ENCODE assay signal across 17 cellular contexts in genomic region chr10:6598679-6599078, GRCh38. TPM values are rescaled to one million over a fixed set of nuclear protein-coding genes. Genes with fewer than 3 reads are reported as not detected.
DNase-seq lines count a peak whose midpoint lies in the region; ATAC-seq lines count a peak whose summit lies in the region.
"Had no signal": no experiment of that assay in that cellular context is flagged by ENCODE, and none has a peak within 500 bp of the region (broad histone marks: within the 10 kb centered on the region; RNA-seq: fewer than 3 reads in every experiment).

No MANE protein-coding gene starts in this region.

- POLR2A ChIA-PET in T-cell (lab: Charles Lee): no interaction called here

- H3K4me3 Mint-ChIP-seq in activated T-cell treated with anti-CD3 and anti-CD28 coated beads, Interleukin-2, amount 50 U/mL, for 72 hours: peak overlapping the region; percentile 27 to 57
- H3K4me3 Mint-ChIP-seq in T-cell: peak overlapping the region in 1 of 3 donors; percentile 61
- H3K4me3 Mint-ChIP-seq in activated naive CD8-positive, alpha-beta T cell: peak overlapping the region; percentile 67
- peak overlapping the region; percentile 48 for H3K4me3 Mint-ChIP-seq in stimulated activated naive CD8-positive, alpha-beta T cell treated with anti-CD3 and anti-CD28 coated beads, Interleukin-15, Interleukin-2, amounts not matched to agents 100 ng/mL and 50 ng/mL, for 24 hours
- H3K4me3 Mint-ChIP-seq: HFFc6 had no signal

- peaks cover 12 to 16% of the 10 kb centered on the region in 2 donors for H3K36me3 Mint-ChIP-seq in activated T-cell treated with anti-CD3 and anti-CD28 coated beads, Interleukin-2, amount 50 U/mL, for 72 hours (ENCODE audit: insufficient read depth in 2 of 2)
- peaks cover 35% of the 10 kb centered on the region for H3K36me3 Mint-ChIP-seq in T-cell
- peaks cover 21% of the 10 kb centered on the region for H3K36me3 Mint-ChIP-seq in activated naive CD8-positive, alpha-beta T cell
- H3K36me3 Mint-ChIP-seq in stimulated activated naive CD8-positive, alpha-beta T cell treated with anti-CD3 and anti-CD28 coated beads, Interleukin-15, Interleukin-2, amounts not matched to agents 100 ng/mL and 50 ng/mL, for 24 hours (ENCODE audit: low read depth): peaks cover 23% of the 10 kb centered on the region

- H3K27ac Mint-ChIP-seq in activated T-cell treated with anti-CD3 and anti-CD28 coated beads, Interleukin-2, amount 50 U/mL, for 72 hours: peak overlapping the region; percentile 10
- H3K27ac Mint-ChIP-seq in T-cell: peak overlapping the region; percentile 91 to 92
- H3K27ac Mint-ChIP-seq in activated naive CD8-positive, alpha-beta T cell: peak overlapping the region; percentile 95
- H3K27ac Mint-ChIP-seq in stimulated activated naive CD8-positive, alpha-beta T cell treated with anti-CD3 and anti-CD28 coated beads, Interleukin-15, Interleukin-2, amounts not matched to agents 100 ng/mL and 50 ng/mL, for 24 hours: peak overlapping the region; percentile 85
- H3K27ac Mint-ChIP-seq: HFFc6 had no signal

- ATAC-seq in activated T-cell treated with anti-CD3 and anti-CD28 coated beads, Interleukin-2, amount 50 U/mL, for 72 hours (replicated peaks in 1 of 2): peak; percentile 30 to 36
- ATAC-seq in T-cell (replicated peaks in 1 of 4): no peak
- ATAC-seq in HG03025 (IDR thresholded peaks at IDR 0.05; ENCODE audit: low FRiP score, unreplicated experiment): no peak

- DNase-seq in activated T-cell treated with anti-CD3 and anti-CD28 coated beads, Interleukin-2, amount 50 U/mL, for 72 hours: no peak
- no peak for DNase-seq in activated T-cell treated with anti-CD3 and anti-CD28 coated beads, Interleukin-2, amount 50 U/mL, for 1 hour
- DNase-seq in T-cell: no peak
- DNase-seq in A172 (ENCODE audit: low spot score): no peak
- DNase-seq: BE2C; HFFc6; KBM-7; NCI-H1048; NCI-H146; NCI-H2081 treated with DMSO at 0.1 percent for 48 hours; NCI-H69; NK-92 treated with Interleukin-12 subunit alpha and Interleukin-12 subunit beta, amount 100 ng/mL, for 24 hours; OCI-M1; RPMI8226 had no signal

- peaks cover 6 to 7% of the 10 kb centered on the region in 2 donors for H3K9me3 Mint-ChIP-seq in activated T-cell treated with anti-CD3 and anti-CD28 coated beads, Interleukin-2, amount 50 U/mL, for 72 hours
- H3K9me3 Mint-ChIP-seq in T-cell: peaks cover 0 to 5% (median 0%) of the 10 kb centered on the region in 3 donors
- H3K9me3 Mint-ChIP-seq in activated naive CD8-positive, alpha-beta T cell (ENCODE audit: low read depth): peaks cover 8% of the 10 kb centered on the region
- H3K9me3 Mint-ChIP-seq in stimulated activated naive CD8-positive, alpha-beta T cell treated with anti-CD3 and anti-CD28 coated beads, Interleukin-15, Interleukin-2, amounts not matched to agents 100 ng/mL and 50 ng/mL, for 24 hours: peaks cover 11% of the 10 kb centered on the region
- H3K9me3 Mint-ChIP-seq: HFFc6 had no signal

- CTCF ChIA-PET in T-cell (lab: Charles Lee): interaction anchor here in 1 of 2 donors (1.0 to 1.6 kb wide), 3 partner anchors 11 to 21 kb away, joined by 3 to 6 read pairs (median 5); no protein-coding TSS in a partner anchor

- peaks cover 93% of the 10 kb centered on the region for H3K4me1 Mint-ChIP-seq in activated T-cell treated with anti-CD3 and anti-CD28 coated beads, Interleukin-2, amount 50 U/mL, for 72 hours (ENCODE audit: low read depth)
- H3K4me1 Mint-ChIP-seq in T-cell: peaks cover 79 to 89% (median 86%) of the 10 kb centered on the region in 3 donors
- peaks cover 91% of the 10 kb centered on the region for H3K4me1 Mint-ChIP-seq in activated naive CD8-positive, alpha-beta T cell (ENCODE audit: low read depth)
- peaks cover 89% of the 10 kb centered on the region for H3K4me1 Mint-ChIP-seq in stimulated activated naive CD8-positive, alpha-beta T cell treated with anti-CD3 and anti-CD28 coated beads, Interleukin-15, Interleukin-2, amounts not matched to agents 100 ng/mL and 50 ng/mL, for 24 hours (ENCODE audit: low read depth)

- H3K27me3 Mint-ChIP-seq in activated T-cell treated with anti-CD3 and anti-CD28 coated beads, Interleukin-2, amount 50 U/mL, for 72 hours (ENCODE audit: low read depth): no peaks in the 10 kb centered on the region
- no peaks in the 10 kb centered on the region for H3K27me3 Mint-ChIP-seq in T-cell
- H3K27me3 Mint-ChIP-seq in activated naive CD8-positive, alpha-beta T cell: no peaks in the 10 kb centered on the region
- no peaks in the 10 kb centered on the region for H3K27me3 Mint-ChIP-seq in stimulated activated naive CD8-positive, alpha-beta T cell treated with anti-CD3 and anti-CD28 coated beads, Interleukin-15, Interleukin-2, amounts not matched to agents 100 ng/mL and 50 ng/mL, for 24 hours

RNA-seq across cellular contexts. Expression of gene PRKCQ, which starts 18.6 kb away (rescaled TPM):
- 10 to 100 TPM; 42.9 to 49.2 TPM for total RNA-seq in activated T-cell treated with anti-CD3 and anti-CD28 coated beads, Interleukin-2, amount 50 U/mL, for 72 hours
- total RNA-seq in T-cell: 10 to 100 TPM; 60.3 to 67.4 (median 61.6) TPM
- total RNA-seq in A172 (2014; rRNA removed; shearing (Covaris generic)): not detected in 2 replicates
- total RNA-seq: HFFc6 had no signal

Comparison
In these comparisons a context has a peak if more than half of its experiments do, and no peak if none do; other contexts are left out.
1. ATAC-seq: peak in activated T-cell treated with anti-CD3 and anti-CD28 coated beads, Interleukin-2, amount 50 U/mL, for 72 hours (2 of 2); none in T-cell (0 of 4) and HG03025 (single experiment).
2. H3K27ac Mint-ChIP-seq: peak in every context shown above with its lines; median percentile 95 in activated naive CD8-positive, alpha-beta T cell; 92 in T-cell; 85 in stimulated activated naive CD8-positive, alpha-beta T cell treated with anti-CD3 and anti-CD28 coated beads, Interleukin-15, Interleukin-2, amounts not matched to agents 100 ng/mL and 50 ng/mL, for 24 hours; 10 in activated T-cell treated with anti-CD3 and anti-CD28 coated beads, Interleukin-2, amount 50 U/mL, for 72 hours.
3. RNA of gene PRKCQ, which starts 18.6 kb away (total RNA-seq): 60.3 to 67.4 TPM in T-cell and 42.9 to 49.2 TPM in activated T-cell treated with anti-CD3 and anti-CD28 coated beads, Interleukin-2, amount 50 U/mL, for 72 hours; not detected in A172; every median in the first group is over 10 times any median in the second.